Comparison of ENCODE assay signal across 18 cellular contexts in the genomic region with DNA sequence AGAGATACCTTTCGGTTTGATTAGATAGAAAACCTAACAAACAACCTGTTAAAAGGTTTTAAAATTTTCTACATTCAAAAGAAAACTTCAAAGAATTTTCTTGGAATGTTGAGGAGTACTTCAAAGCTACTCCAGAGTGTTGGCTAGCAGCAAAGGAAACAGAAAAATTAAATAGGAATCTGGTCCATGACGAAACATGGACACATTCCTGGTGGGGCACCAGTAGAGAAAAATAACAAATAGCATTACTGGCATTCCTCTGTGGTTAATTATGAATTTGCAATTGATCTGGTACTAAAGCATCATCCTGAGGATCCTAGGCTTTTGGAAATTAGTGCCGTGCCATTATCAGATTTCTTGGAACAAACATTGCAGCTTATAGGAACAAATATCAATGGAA. TPM values are rescaled to one million over a fixed set of nuclear protein-coding genes. Genes with fewer than 3 reads are reported as not detected.
"Had no signal": no experiment of that assay in that cellular context is flagged by ENCODE, and none has a peak within 500 bp of the region (broad histone marks: within the 10 kb centered on the region; RNA-seq: fewer than 3 reads in every experiment).

No MANE protein-coding gene starts in this region.

- H3K4me3 ChIP-seq: lung, right atrium auricular region, skin epidermis had no signal

- H3K4me1 ChIP-seq: right atrium auricular region had no signal

- ATAC-seq: activated CD8-positive, alpha-beta T cell treated with anti-CD3 and anti-CD28 coated beads for 36 hours; left cardiac atrium; stimulated activated naive CD8-positive, alpha-beta T cell treated with anti-CD3 and anti-CD28 coated beads, Interleukin-15, Interleukin-2, amounts not matched to agents 100 U/mL and 50 U/mL, for 24 hours had no signal

- H3K36me3 ChIP-seq: brain microvascular endothelial cell, neutrophil, right atrium auricular region had no signal

- H3K27ac ChIP-seq: brain microvascular endothelial cell, neutrophil, right atrium auricular region, skin epidermis had no signal

- H3K9me3 ChIP-seq: neutrophil, right atrium auricular region had no signal

- H3K27me3 ChIP-seq: brain microvascular endothelial cell, neutrophil, right atrium auricular region had no signal

- DNase-seq: activated B cell treated with CpG ODN at 0.5 μM for 24 hours; activated CD4-positive, alpha-beta T cell treated with anti-CD3 and anti-CD28 coated beads for 48 hours; activated CD8-positive, alpha-beta T cell treated with anti-CD3 and anti-CD28 coated beads for 36 hours; activated effector memory CD4-positive, alpha-beta T cell treated with anti-CD3 and anti-CD28 coated beads, Interleukin-2, amount 50 U/mL, for 16 hours; activated T-cell treated with anti-CD3 and anti-CD28 coated beads, Interleukin-2, amount 50 U/mL, for 48 hours; brain microvascular endothelial cell; effector memory CD4-positive, alpha-beta T cell; foreskin melanocyte; head of caudate nucleus; left cardiac atrium; naive B cell; stimulated activated naive CD8-positive, alpha-beta T cell treated with anti-CD3 and anti-CD28 coated beads, Interleukin-15, Interleukin-2, amounts not matched to agents 100 U/mL and 50 U/mL, for 24 hours; T-helper 2 cell had no signal

RNA-seq across cellular contexts. Expression of gene DPPA4, which starts 59.5 kb away (rescaled TPM):
- total RNA-seq: fibroblast of lung, left cardiac atrium, right atrium auricular region had no signal
